15 cellular contexts compared by ENCODE assay signal in the genomic region with DNA sequence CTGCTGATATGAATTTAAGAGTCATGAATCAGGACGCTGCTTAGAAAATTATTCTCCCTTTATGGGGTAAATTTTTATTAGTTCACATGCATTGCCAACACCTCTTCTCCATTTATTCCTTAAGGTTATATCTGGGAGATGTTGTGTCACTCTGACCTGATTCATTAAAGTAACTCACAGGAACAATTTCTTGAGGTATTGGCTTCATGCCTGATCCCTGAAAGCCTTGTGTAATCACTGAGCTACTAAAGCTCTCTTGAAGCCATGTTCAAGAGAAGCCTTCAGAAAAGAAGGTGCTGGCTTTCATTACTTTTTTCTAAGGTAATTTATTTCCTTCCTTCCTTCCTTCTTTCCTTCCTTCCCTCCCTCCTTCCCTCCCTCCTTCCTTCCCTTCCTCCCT.
DNase-seq lines count a peak whose midpoint lies in the region; TF ChIP-seq lines count a peak whose summit lies in the region.
"Had no signal": no experiment of that assay in that cellular context is flagged by ENCODE, and none has a peak within 500 bp of the region (broad histone marks: within the 10 kb centered on the region; RNA-seq: fewer than 3 reads in every experiment).

No MANE protein-coding gene starts in this region.

- H3K4me3 ChIP-seq in SK-N-MC (no peak overlapping the region; the same call in 1 of the 2 replicates), epithelial cell of esophagus (ENCODE audit: low read length) (no peak overlapping the region), Peyer's patch (no peak overlapping the region)
- H3K4me3 ChIP-seq: GM23338 had no signal

- TF ChIP-seq CTCF in epithelial cell of esophagus (IDR thresholded peaks at IDR 0.05; ENCODE audit: insufficient read depth, low read depth, low read length, missing control alignments) (no peak), Peyer's patch (IDR thresholded peaks at IDR 0.05) (no peak)

- H3K9ac ChIP-seq in SK-N-MC (ENCODE audit: insufficient read length): no peak overlapping the region

- H3K27me3 ChIP-seq in Peyer's patch: no peaks in the 10 kb centered on the region
- H3K27me3 ChIP-seq: BE2C had no signal

- no peaks in the 10 kb centered on the region for H3K4me1 ChIP-seq in Peyer's patch
- H3K4me1 ChIP-seq: BE2C had no signal

- H3K36me3 ChIP-seq in SK-N-MC (ENCODE audit: insufficient read depth, low read length) (no peaks in the 10 kb centered on the region), Peyer's patch (no peaks in the 10 kb centered on the region)
- H3K36me3 ChIP-seq: BE2C had no signal

- H3K9me3 ChIP-seq in SK-N-MC (ENCODE audit: low read depth, low read length) (no peaks in the 10 kb centered on the region), Peyer's patch (no peaks in the 10 kb centered on the region)
- H3K9me3 ChIP-seq: BE2C had no signal

- H3K27ac ChIP-seq in SK-N-MC: peak overlapping the region; percentile 93
- no peak overlapping the region for H3K27ac ChIP-seq in Peyer's patch

- no peak for TF ChIP-seq POLR2A in Peyer's patch (IDR thresholded peaks at IDR 0.05)

- DNase-seq in M059J (ENCODE audit: low read depth) (peak; percentile 72), SK-N-MC (ENCODE audit: low read depth, low spot score) (peak; percentile 86), epithelial cell of esophagus (ENCODE audit: low read depth) (peak; percentile 68), renal cortical epithelial cell (ENCODE audit: low read depth) (peak; percentile 2), RPMI8226 (no peak), GDM1 (lab: John Stamatoyannopoulos, UW) (no peak), Peyer's patch (no peak)
- DNase-seq: ACHN; BE2C; C1 segment of cervical spinal cord; CD4-positive, CD25-positive, alpha-beta regulatory T cell; CD8-positive, alpha-beta memory T cell; COR-L47; HCEC 1CT had no signal

Comparison
In these comparisons a context has a peak if more than half of its experiments do, and no peak if none do; other contexts are left out.
1. DNase-seq: peak in M059J (single experiment), SK-N-MC (single experiment), epithelial cell of esophagus (single experiment) and renal cortical epithelial cell (single experiment); none in RPMI8226 (single experiment), GDM1 (single experiment) and Peyer's patch (0 of 3).